ENCODE assay signal across 23 cellular contexts in genomic region chr7:131500357-131500756, GRCh38. TPM values are rescaled to one million over a fixed set of nuclear protein-coding genes. Genes with fewer than 3 reads are reported as not detected.
DNase-seq lines count a peak whose midpoint lies in the region; ATAC-seq, FAIRE-seq and TF ChIP-seq lines count a peak whose summit lies in the region.
"Had no signal": no experiment of that assay in that cellular context is flagged by ENCODE, and none has a peak within 500 bp of the region (broad histone marks: within the 10 kb centered on the region; RNA-seq: fewer than 3 reads in every experiment).

No MANE protein-coding gene starts in this region.

- TF ChIP-seq RAD21 in H1 (IDR thresholded peaks at IDR 0.05 in 1 of 2, conservative IDR thresholded peaks at IDR 0.05 in 1 of 2; ENCODE audit: low read depth in 2 of 2, low read length in 2 of 2): no peak

- H3K4me1 Mint-ChIP-seq in CD4-positive, alpha-beta T cell (ENCODE audit: low read depth): peaks cover 33% of the 10 kb centered on the region
- peaks cover 42% of the 10 kb centered on the region for H3K4me1 Mint-ChIP-seq in nephron

- no peak overlapping the region for H3K4me2 ChIP-seq in H1 (ENCODE audit: insufficient read depth in 1 of 2, low read depth in 2 of 2, low read length in 2 of 2)

- H2AFZ ChIP-seq in H1 (ENCODE audit: low read length): no peak overlapping the region

- H3K36me3 ChIP-seq in HUES48 (ENCODE audit: control insufficient read depth, insufficient read depth, low read length) (peaks cover 85% of the 10 kb centered on the region), H1 (ENCODE audit: control insufficient read depth in 2 of 4, insufficient read depth in 4 of 4, low read length in 3 of 4) (peaks cover 33 to 80% (median 65%) of the 10 kb centered on the region in 4 experiments)
- H3K36me3 ChIP-seq: brain microvascular endothelial cell, transverse colon had no signal

- H2BK12ac ChIP-seq in H1 (ENCODE audit: low read depth, low read length): no peak overlapping the region

- TF ChIP-seq CTCF in CD4-positive, alpha-beta T cell (IDR thresholded peaks at IDR 0.05): no peak
- TF ChIP-seq CTCF in H1 (IDR thresholded peaks at IDR 0.05; ENCODE audit: control extremely low read depth in 1 of 3, insufficient read depth in 1 of 3, low read depth in 1 of 3, low read length in 3 of 3): no peak
- no peak for TF ChIP-seq CTCF in nephron (IDR thresholded peaks at IDR 0.05; ENCODE audit: unreplicated experiment in 3 of 3)

- no peak overlapping the region for H3K23ac ChIP-seq in H1 (ENCODE audit: insufficient read length)

- H3K18ac ChIP-seq in H1 (ENCODE audit: extremely low read depth, low read length): no peak overlapping the region

- H2AK5ac ChIP-seq in H1 (ENCODE audit: low read depth, low read length): no peak overlapping the region

- POLR2A ChIA-PET in CD4-positive, alpha-beta T cell (lab: Charles Lee): no interaction called here
- POLR2A ChIA-PET in H1 (lab: Charles Lee; ENCODE audit: partially characterized antibody): interaction anchor here (1.0 to 1.7 kb wide), 4 partner anchors 12 to 155 kb away, joined by 3 to 4 read pairs (median 3); no protein-coding TSS in a partner anchor

- TF ChIP-seq EP300 in H1 (IDR thresholded peaks at IDR 0.05; ENCODE audit: borderline replicate concordance in 1 of 2, low read depth in 2 of 2, low read length in 2 of 2): no peak

- H3K79me1 ChIP-seq in H1 (ENCODE audit: low read depth, low read length): no peaks in the 10 kb centered on the region; the same call in 1 of the 2 replicates

- no peak overlapping the region; the same call in 1 of the 2 replicates for H4K8ac ChIP-seq in H1 (ENCODE audit: extremely low read depth, insufficient read depth, low read length)

- no peaks in the 10 kb centered on the region for H3K27me3 ChIP-seq in CD4-positive, alpha-beta T cell (ENCODE audit: control insufficient read depth, insufficient read depth, low read length)
- no peaks in the 10 kb centered on the region for H3K27me3 ChIP-seq in HUES48 (ENCODE audit: control insufficient read depth, insufficient read depth, low read length)
- H3K27me3 ChIP-seq in H1 (replicated peaks in 1 of 4; ENCODE audit: control insufficient read depth in 3 of 4, extremely low read depth in 1 of 4, insufficient read depth in 3 of 4, low read length in 3 of 4): no peaks in the 10 kb centered on the region
- H3K27me3 ChIP-seq: brain microvascular endothelial cell, transverse colon had no signal

- H3K4me1 ChIP-seq in HUES48 (ENCODE audit: control insufficient read depth, insufficient read depth, low read length): no peaks in the 10 kb centered on the region
- H3K4me1 ChIP-seq in H1 (replicated peaks in 1 of 4; ENCODE audit: control insufficient read depth in 3 of 4, insufficient read depth in 4 of 4, low read length in 3 of 4): peaks cover 0 to 5% (median 0%) of the 10 kb centered on the region in 4 experiments; a peak in 1 of 7 replicates

- H3K27ac Mint-ChIP-seq in CD4-positive, alpha-beta T cell: peak overlapping the region; percentile 65
- peak overlapping the region; percentile 2 to 44 (median 42) for H3K27ac Mint-ChIP-seq in nephron
- H3K27ac Mint-ChIP-seq: activated CD4-positive, alpha-beta T cell treated with anti-CD3 and anti-CD28 coated beads for 36 hours; IgD-negative memory B cell had no signal

- H3K9ac ChIP-seq in HUES48 (ENCODE audit: low read depth, low read length) (no peak overlapping the region), H1 (replicated peaks in 1 of 4; ENCODE audit: extremely low read depth in 1 of 4, low read depth in 3 of 4, low read length in 3 of 4) (no peak overlapping the region)

- H3K9me3 Mint-ChIP-seq in CD4-positive, alpha-beta T cell: no peaks in the 10 kb centered on the region
- H3K9me3 Mint-ChIP-seq in nephron: no peaks in the 10 kb centered on the region
- H3K9me3 Mint-ChIP-seq: IgD-negative memory B cell had no signal

- no peak overlapping the region for H3K27ac ChIP-seq in CD4-positive, alpha-beta T cell (ENCODE audit: low read depth, low read length)
- peak overlapping the region; percentile 16 for H3K27ac ChIP-seq in HUES48 (ENCODE audit: low read depth, low read length)
- no peak overlapping the region for H3K27ac ChIP-seq in H1 (ENCODE audit: low read depth, low read length)
- H3K27ac ChIP-seq: brain microvascular endothelial cell, transverse colon had no signal

- H2BK20ac ChIP-seq in H1 (ENCODE audit: low read length): no peak overlapping the region

- intact Hi-C loops in CD4-positive, alpha-beta T cell (cut with DNase I, micrococcal nuclease): no loop called here

- peak in 1 of 2 experiments; percentile 30; a peak in 1 of 3 replicates for TF ChIP-seq POLR2A in H1 (IDR thresholded peaks at IDR 0.05; ENCODE audit: control extremely low read depth in 1 of 2, low read depth in 2 of 2, low read length in 2 of 2)

- no peak overlapping the region for H3K4me3 Mint-ChIP-seq in CD4-positive, alpha-beta T cell
- H3K4me3 Mint-ChIP-seq in nephron: no peak overlapping the region
- H3K4me3 Mint-ChIP-seq: activated CD4-positive, alpha-beta T cell treated with anti-CD3 and anti-CD28 coated beads for 36 hours; IgD-negative memory B cell had no signal

- FAIRE-seq in H1 (lab: Jason Lieb, UNC): no peak
- FAIRE-seq: keratinocyte had no signal

- CTCF ChIA-PET in CD4-positive, alpha-beta T cell (lab: Charles Lee): interaction anchor here (1.1 to 1.8 kb wide), 2 partner anchors 13 to 16 kb away, joined by 3 to 5 read pairs; no protein-coding TSS in a partner anchor
- CTCF ChIA-PET in H1 (lab: Charles Lee; ENCODE audit: partially characterized antibody): interaction anchor here (0.9 to 3.5 kb wide), 6 partner anchors 11 to 603 kb away, joined by 3 to 19 read pairs (median 4); no protein-coding TSS in a partner anchor

- no peak for ATAC-seq in CD4-positive, alpha-beta T cell (ENCODE audit: poor library complexity)
- no peak for ATAC-seq in GM21447 (IDR thresholded peaks at IDR 0.05; ENCODE audit: unreplicated experiment)
- ATAC-seq: Panc1, right cardiac atrium had no signal

- H3K4me3 ChIP-seq in HUES48 (ENCODE audit: low read depth, low read length) (no peak overlapping the region), H1 (ENCODE audit: extremely low read depth in 1 of 4, insufficient read depth in 2 of 4, low read depth in 3 of 4, low read length in 4 of 4) (no peak overlapping the region)
- H3K4me3 ChIP-seq: transverse colon had no signal

- WGBS in H1 (ENCODE audit: extremely low coverage in 1 of 2, insufficient coverage in 1 of 2, insufficient read length in 1 of 2, insufficient replicate concordance in 2 of 2, low coverage in 1 of 2, low lambda C conversion rate in 2 of 2, missing lambda C conversion rate in 1 of 2), 2 experiments: 77% methylated on average over 1 of the region's 1 CpG; no CpG with 5 or more reads in 1 of the 2 experiments

- peaks cover 6 to 12% of the 10 kb centered on the region in 2 experiments for H4K20me1 ChIP-seq in H1 (replicated peaks in 1 of 2; ENCODE audit: control insufficient read depth in 1 of 2, insufficient read depth in 2 of 2, low read length in 2 of 2)

- H4K91ac ChIP-seq in H1 (replicated peaks; ENCODE audit: insufficient read length, low read length): no peak overlapping the region

- no peak overlapping the region for H2BK120ac ChIP-seq in H1 (replicated peaks; ENCODE audit: low read depth, low read length)

- H3K14ac ChIP-seq in H1 (ENCODE audit: insufficient read length): no peak overlapping the region

- no peak overlapping the region for H2BK5ac ChIP-seq in H1 (ENCODE audit: low read depth, low read length)

- H3K56ac ChIP-seq in H1 (replicated peaks; ENCODE audit: insufficient read length, low read depth, low read length): no peak overlapping the region

- H3K23me2 ChIP-seq in H1 (ENCODE audit: low read depth, low read length): no peaks in the 10 kb centered on the region; the same call in 1 of the 2 replicates

- no peaks in the 10 kb centered on the region for H3K27me3 Mint-ChIP-seq in CD4-positive, alpha-beta T cell
- peaks cover 3% of the 10 kb centered on the region for H3K27me3 Mint-ChIP-seq in nephron (ENCODE audit: low read depth)
- H3K27me3 Mint-ChIP-seq: activated CD4-positive, alpha-beta T cell treated with anti-CD3 and anti-CD28 coated beads for 36 hours; IgD-negative memory B cell had no signal

- peaks cover 21% of the 10 kb centered on the region for H3K36me3 Mint-ChIP-seq in CD4-positive, alpha-beta T cell (ENCODE audit: low read depth)
- H3K36me3 Mint-ChIP-seq in nephron (ENCODE audit: low read depth): peaks cover 29% of the 10 kb centered on the region

- no peaks in the 10 kb centered on the region for H3K9me3 ChIP-seq in CD4-positive, alpha-beta T cell (ENCODE audit: control insufficient read depth, low read length)
- H3K9me3 ChIP-seq in HUES48 (ENCODE audit: control insufficient read depth, insufficient read depth, low read length) (no peaks in the 10 kb centered on the region), H1 (ENCODE audit: insufficient read depth in 2 of 2, low read depth in 1 of 2, low read length in 1 of 2) (no peaks in the 10 kb centered on the region)
- H3K9me3 ChIP-seq: transverse colon had no signal

- H3K4ac ChIP-seq in H1 (replicated peaks; ENCODE audit: insufficient read length, low read depth, low read length): no peak overlapping the region

- DNase-seq in CD4-positive, alpha-beta T cell: no peak
- DNase-seq in H1 (ENCODE audit: low read depth in 1 of 2, low spot score in 2 of 2) (no peak), SIG-M5 treated with dmso at 0.1 percent for 504 hours (lab: John Stamatoyannopoulos, UW; ENCODE audit: unreplicated experiment) (no peak)
- DNase-seq in activated effector memory CD4-positive, alpha-beta T cell treated with Interleukin-2 at 50 U/mL for 16 hours: no peak
- DNase-seq: activated CD4-positive, alpha-beta T cell treated with anti-CD3 and anti-CD28 coated beads for 36 hours; activated CD8-positive, alpha-beta memory T cell treated with anti-CD3 and anti-CD28 coated beads for 24 hours; brain microvascular endothelial cell; C1 segment of cervical spinal cord; DND-41; NCI-H1092 treated with DMSO at 0.1 percent for 48 hours; NCI-H1930; NCI-H69; right cardiac atrium; SHP77 treated with DMSO at 0.1 percent for 48 hours; stimulated activated CD4-positive, alpha-beta T cell treated with anti-CD3 and anti-CD28 coated beads, Interleukin-2, amount 100 ng/mL, for 48 hours; T-helper 1 cell; transverse colon had no signal

- H4K5ac ChIP-seq in H1 (ENCODE audit: insufficient read length, low read depth, low read length): no peak overlapping the region

- H3K79me2 ChIP-seq in H1 (ENCODE audit: control insufficient read depth in 1 of 2, insufficient read depth in 2 of 2, low read length in 2 of 2): no peaks in the 10 kb centered on the region; a peak in 1 of 4 replicates

- H2BK15ac ChIP-seq in H1 (ENCODE audit: low read length): no peak overlapping the region

RNA-seq across cellular contexts. Expression of gene PODXL, which starts 56.1 kb away (rescaled TPM):
- under 1 TPM; 0.16 to 0.47 TPM for total RNA-seq in CD4-positive, alpha-beta T cell
- 925 and 945 TPM in 2 replicates for total RNA-seq in H1 (2021; fragmentation: NEBNext Ultra II Directional; extraction: Animal tissue kit (Norgen Biotek cat#: 25700))
- 638 and 872 TPM in 2 replicates for polyA plus RNA-seq in H1 (2011; rRNA removed)
- polyA plus RNA-seq in H1 (2011; cell fraction: cytosol; rRNA removed): 613 TPM
- 1,168 TPM for polyA plus RNA-seq in H1 (2011; cell fraction: nucleus; rRNA removed)
- 630 to 776 TPM (median 695 TPM) in 4 replicates for polyA plus RNA-seq in H1 (2012, experiment 1 of 2)
- polyA plus RNA-seq in H1 (2012, experiment 2 of 2): 245 TPM
- polyA plus RNA-seq in H1 (2013, experiment 1 of 2): 1,216 TPM
- 1,270 TPM for polyA plus RNA-seq in H1 (2013, experiment 2 of 2)
- polyA minus RNA-seq in H1 (2011; rRNA and poly(A)+ RNA removed): 937 and 993 TPM in 2 replicates
- polyA minus RNA-seq in H1 (2011; cell fraction: cytosol; rRNA and poly(A)+ RNA removed): 707 TPM
- 436 TPM for polyA minus RNA-seq in H1 (2011; cell fraction: nucleus; rRNA and poly(A)+ RNA removed)

Comparison
In these comparisons a context has a peak if more than half of its experiments do, and no peak if none do; other contexts are left out.
1. RNA of gene PODXL, which starts 56.1 kb away (total RNA-seq): 925 to 945 TPM in H1; 0.16 to 0.47 TPM in CD4-positive, alpha-beta T cell; every median in the first group is over 100 times any median in the second.